Comparison of ENCODE assay signal across 9 cellular contexts in the genomic region with DNA sequence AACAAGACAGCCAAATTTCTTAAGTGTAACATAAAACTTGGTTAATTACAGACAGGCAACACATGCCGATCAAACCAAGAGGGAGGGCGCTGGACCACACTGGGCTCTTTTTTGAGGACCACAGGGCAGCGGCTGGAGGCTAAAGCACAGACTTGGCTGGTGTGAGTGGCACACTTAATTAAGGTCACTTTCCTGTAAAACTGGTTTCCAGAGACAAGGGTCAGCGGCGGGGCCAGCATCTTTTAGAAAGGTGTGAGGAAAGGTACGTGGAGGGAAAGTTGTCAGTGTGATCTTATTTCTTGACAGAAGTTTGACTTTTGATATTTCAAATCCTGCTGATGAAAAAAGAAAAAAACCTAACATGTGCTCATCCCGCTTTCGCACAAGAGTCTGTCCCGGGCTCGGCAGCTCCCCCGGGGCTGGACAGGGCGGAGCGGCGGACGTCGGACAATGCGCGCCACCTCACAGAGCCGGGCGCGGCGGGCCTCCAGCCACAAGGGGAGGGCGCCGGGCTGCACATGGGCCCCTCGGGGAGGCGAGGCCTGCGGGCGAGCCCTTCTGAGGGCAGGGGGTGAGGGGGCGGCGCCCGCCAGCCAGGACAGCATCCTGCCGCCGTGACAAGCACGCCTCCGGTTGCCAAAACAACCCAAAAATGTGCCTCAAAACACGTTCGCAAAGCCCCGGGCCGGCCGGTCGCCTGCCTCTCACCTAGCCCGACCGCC. TPM values are rescaled to one million over a fixed set of nuclear protein-coding genes. Genes with fewer than 3 reads are reported as not detected.
DNase-seq lines count a peak whose midpoint lies in the region; ATAC-seq and TF ChIP-seq lines count a peak whose summit lies in the region.
"Had no signal": no experiment of that assay in that cellular context is flagged by ENCODE, and none has a peak within 500 bp of the region (broad histone marks: within the 10 kb centered on the region; RNA-seq: fewer than 3 reads in every experiment).

No MANE protein-coding gene starts in this region.

- H3K4me1 Mint-ChIP-seq in activated B cell treated with CpG ODN at 0.5 μM for 24 hours: peaks cover 19% of the 10 kb centered on the region
- H3K4me1 Mint-ChIP-seq in nephron progenitor cell: peaks cover 12% of the 10 kb centered on the region

- H3K36me3 Mint-ChIP-seq in activated B cell treated with CpG ODN at 0.5 μM for 24 hours (ENCODE audit: low read depth): no peaks in the 10 kb centered on the region
- no peaks in the 10 kb centered on the region for H3K36me3 Mint-ChIP-seq in nephron progenitor cell (ENCODE audit: low read depth)

- peaks cover 2% of the 10 kb centered on the region for H3K9me3 Mint-ChIP-seq in activated B cell treated with CpG ODN at 0.5 μM for 24 hours
- peaks cover 5% of the 10 kb centered on the region for H3K9me3 Mint-ChIP-seq in nephron progenitor cell

- peaks cover 56% of the 10 kb centered on the region for H3K27me3 Mint-ChIP-seq in activated B cell treated with CpG ODN at 0.5 μM for 24 hours
- peaks cover 57% of the 10 kb centered on the region for H3K27me3 Mint-ChIP-seq in nephron progenitor cell (ENCODE audit: low read depth, poor library complexity)

- intact Hi-C loops in activated B cell treated with CpG ODN at 0.5 μM for 24 hours (cut with micrococcal nuclease): loop anchor here (2.0 to 5.0 kb wide), 4 partner anchors 99 to 506 kb away; partner anchors contain the start of genes ABHD18, LARP1B, MFSD8 and PGRMC2

- H3K4me3 ChIP-seq in fibroblast of the aortic adventitia (ENCODE audit: low read depth, low read length): peak overlapping the region; percentile 94

- H3K27ac Mint-ChIP-seq in activated B cell treated with CpG ODN at 0.5 μM for 24 hours: no peak overlapping the region
- no peak overlapping the region for H3K27ac Mint-ChIP-seq in nephron progenitor cell

- POLR2A ChIA-PET in activated B cell treated with CpG ODN at 0.5 μM for 24 hours (lab: Charles Lee): interaction anchor here (0.9 kb wide), 1 partner anchor 184 kb away, joined by 3 read pairs; the partner anchor contains the start of genes ABHD18 and MFSD8

- peak; percentile 71 for DNase-seq in AG08396 (ENCODE audit: low spot score)
- DNase-seq in activated B cell treated with CpG ODN at 0.5 μM for 24 hours: no peak
- no peak for DNase-seq in fibroblast of the aortic adventitia (ENCODE audit: low read depth)
- no peak for DNase-seq in nephron progenitor cell
- no peak for DNase-seq in stimulated activated CD4-positive, alpha-beta T cell treated with anti-CD3 and anti-CD28 coated beads, Interleukin-15, amount 100 ng/mL, for 24 hours
- no peak for DNase-seq in activated effector memory CD4-positive, alpha-beta T cell treated with Interleukin-2 at 50 U/mL for 16 hours

- H3K4me3 Mint-ChIP-seq in activated B cell treated with CpG ODN at 0.5 μM for 24 hours: peak overlapping the region; percentile 88
- peak overlapping the region; percentile 91 for H3K4me3 Mint-ChIP-seq in nephron progenitor cell

- CTCF ChIA-PET in activated B cell treated with CpG ODN at 0.5 μM for 24 hours (lab: Charles Lee): no interaction called here

- peak; percentile 1 for ATAC-seq in GM18870 (IDR thresholded peaks at IDR 0.05; ENCODE audit: unreplicated experiment)
- peak; percentile 30 for ATAC-seq in HG03108 (IDR thresholded peaks at IDR 0.05; ENCODE audit: unreplicated experiment)
- ATAC-seq in activated B cell treated with CpG ODN at 0.5 μM for 24 hours (ENCODE audit: low read depth): peak; percentile 23

- TF ChIP-seq CTCF in activated B cell treated with CpG ODN at 0.5 μM for 24 hours (IDR thresholded peaks at IDR 0.05): no peak
- no peak for TF ChIP-seq CTCF in fibroblast of the aortic adventitia (IDR thresholded peaks at IDR 0.05; ENCODE audit: insufficient read depth, low read length)
- TF ChIP-seq CTCF in nephron progenitor cell (IDR thresholded peaks at IDR 0.05): no peak

RNA-seq across cellular contexts. Expression of gene HSPA4L, which starts 0.7 kb away (rescaled TPM):
- total RNA-seq in activated B cell treated with CpG ODN at 0.5 μM for 24 hours (0.07 and 0.13 TPM in 2 replicates), fibroblast of the aortic adventitia (ENCODE audit: low replicate concordance) (10.7 and 10.9 TPM in 2 replicates)

RNA-seq across cellular contexts. Expression of gene SLC25A31, which starts 51.3 kb away (rescaled TPM):
- total RNA-seq in activated B cell treated with CpG ODN at 0.5 μM for 24 hours: not detected in 2 replicates
- total RNA-seq in fibroblast of the aortic adventitia (ENCODE audit: low replicate concordance): not detected in 2 replicates
- total RNA-seq: NCI-H460 had no signal

Comparison
In these comparisons a context has a peak if more than half of its experiments do, and no peak if none do; other contexts are left out.
1. RNA of gene HSPA4L, which starts 0.7 kb away (total RNA-seq): 10.7 to 10.9 TPM in fibroblast of the aortic adventitia; 0.07 to 0.13 TPM in activated B cell treated with CpG ODN at 0.5 μM for 24 hours; every median in the first group is over 10 times any median in the second.
2. Peak in every context shown above with its lines, with median percentiles within 50 percentile points of each other: ATAC-seq.